ENCODE assay signal across 8 cellular contexts in genomic region chr2:61470965-61471904, GRCh38. TPM values are rescaled to one million over a fixed set of nuclear protein-coding genes. Genes with fewer than 3 reads are reported as not detected.
DNase-seq lines count a peak whose midpoint lies in the region; ATAC-seq, FAIRE-seq and TF ChIP-seq lines count a peak whose summit lies in the region.

TSS of gene USP34 (minus strand) at chr2:61471087. CDS start at chr2:61470692, 395 bp downstream.

- FAIRE-seq in H54 (lab: Jason Lieb, UNC), result no peak

- H3K4me3 ChIP-seq in MG63 (peak within 1 kb of the TSS; percentile 95), fibroblast of the aortic adventitia (ENCODE audit: low read depth, low read length) (peak within 1 kb of the TSS; percentile 86)

- TF ChIP-seq CTCF in fibroblast of the aortic adventitia (IDR thresholded peaks at IDR 0.05; ENCODE audit: insufficient read depth, low read length) (peak; percentile 12), nephron (IDR thresholded peaks at IDR 0.05; ENCODE audit: unreplicated experiment in 3 of 3) (no peak)

- H3K36me3 Mint-ChIP-seq in nephron (ENCODE audit: low read depth), result peaks cover 3% of the 10 kb centered on the region

- no peaks in the 10 kb centered on the region for H3K27me3 ChIP-seq in MG63

- H3K9me3 Mint-ChIP-seq in nephron, result no peaks in the 10 kb centered on the region

- peaks cover 29% of the 10 kb centered on the region for H3K36me3 ChIP-seq in MG63

- peak within 1 kb of the TSS; percentile 95 to 99 (median 97) for H3K27ac Mint-ChIP-seq in nephron

- peak within 1 kb of the TSS; percentile 91 to 99 (median 98) for H3K4me3 Mint-ChIP-seq in nephron

- peaks cover 17% of the 10 kb centered on the region for H3K4me1 Mint-ChIP-seq in nephron

- peak; percentile 85 for TF ChIP-seq POLR2A in H54 (IDR thresholded peaks at IDR 0.05; ENCODE audit: low read depth, low read length)

- no peaks in the 10 kb centered on the region for H3K27me3 Mint-ChIP-seq in nephron (ENCODE audit: low read depth)

- peak; percentile 96 for ATAC-seq in stimulated activated naive CD8-positive, alpha-beta T cell treated with anti-CD3 and anti-CD28 coated beads, Interleukin-15, Interleukin-2, amounts not matched to agents 100 U/mL and 50 U/mL, for 24 hours

- no peaks in the 10 kb centered on the region for H3K9me3 ChIP-seq in MG63

- DNase-seq in EH (ENCODE audit: low read depth), result peak; percentile 97
- DNase-seq in H54 (ENCODE audit: insufficient read length, low spot score), result peak; percentile 88
- DNase-seq in MG63, result peak; percentile 96
- DNase-seq in SHP77 treated with DMSO at 0.1 percent for 48 hours (lab: John Stamatoyannopoulos, UW), result peak; percentile 59
- DNase-seq in activated effector memory CD4-positive, alpha-beta T cell treated with anti-CD3 and anti-CD28 coated beads, Interleukin-2, amount 50 U/mL, for 16 hours, result peak; percentile 96
- peak; percentile 93 for DNase-seq in fibroblast of the aortic adventitia (ENCODE audit: low read depth)
- peak; percentile 93 for DNase-seq in stimulated activated naive CD8-positive, alpha-beta T cell treated with anti-CD3 and anti-CD28 coated beads, Interleukin-15, Interleukin-2, amounts not matched to agents 100 U/mL and 50 U/mL, for 24 hours

RNA-seq across cellular contexts. Expression of gene USP34, which starts in this region (rescaled TPM):
- 26.1 and 34.2 TPM in 2 replicates for total RNA-seq in MG63 (2014; rRNA removed; shearing (Covaris generic); ENCODE audit: low replicate concordance)
- 130 and 147 TPM in 2 replicates for total RNA-seq in fibroblast of the aortic adventitia (ENCODE audit: low replicate concordance)

Comparison
In these comparisons a context has a peak if more than half of its experiments do, and no peak if none do; other contexts are left out.
1. Peak in every context shown above with its lines: DNase-seq, ATAC-seq and H3K4me3 ChIP-seq.